In genomic region chr12:48716493-48717251, GRCh38 we compare ENCODE assay signal across 1 cellular context.
TF ChIP-seq lines count a peak whose summit lies in the region.

Gene CCNT1, minus strand, starts transcription at chr12:48716707. Its CDS starts 32 bp downstream, at chr12:48716675.

TF ChIP-seq in liver, 16 proteins besides CTCF, POLR2A, EP300 and RAD21 (continued from another document):
- TF ChIP-seq ATF3 (IDR thresholded peaks at IDR 0.05) (peak; percentile 74), JUND (IDR thresholded peaks at IDR 0.05) (peak in 1 of 2 donors; percentile 58), GABPA (IDR thresholded peaks at IDR 0.05 in 1 of 2, conservative IDR thresholded peaks at IDR 0.05 in 1 of 2) (peak; percentile 99 to 100), NR2F2 (IDR thresholded peaks at IDR 0.05) (peak; percentile 96), SP1 (IDR thresholded peaks at IDR 0.05) (peak; percentile 95)
TF ChIP-seq in liver: peak in this region for 14.
